ENCODE assay signal across 9 cellular contexts in genomic region chr1:171252482-171252881, GRCh38. TPM values are rescaled to one million over a fixed set of nuclear protein-coding genes. Genes with fewer than 3 reads are reported as not detected.
A peak's percentile ranks its signal among the peaks of the same experiment; 100 is the strongest.
DNase-seq lines count a peak whose midpoint lies in the region; ATAC-seq, FAIRE-seq and TF ChIP-seq lines count a peak whose summit lies in the region.
"Had no signal": no experiment of that assay in that cellular context is flagged by ENCODE, and none has a peak within 500 bp of the region (broad histone marks: within the 10 kb centered on the region; RNA-seq: fewer than 3 reads in every experiment).

No MANE protein-coding gene starts in this region.

- peaks cover 37% of the 10 kb centered on the region for H3K27me3 Mint-ChIP-seq in Calu3 (ENCODE audit: unreplicated experiment)
- H3K27me3 Mint-ChIP-seq in T-helper 17 cell = peaks cover 72% of the 10 kb centered on the region

- peak; percentile 11 for FAIRE-seq in GM19239 (lab: Jason Lieb, UNC)

- no peak overlapping the region for H3K9ac ChIP-seq in mammary epithelial cell (ENCODE audit: insufficient read depth, low read length)

- no peaks in the 10 kb centered on the region for H3K9me3 Mint-ChIP-seq in Calu3 (ENCODE audit: low read depth, unreplicated experiment)

- H3K27ac ChIP-seq in mammary epithelial cell (ENCODE audit: insufficient read depth, low read depth, low read length) = no peak overlapping the region

- no peaks in the 10 kb centered on the region for H3K4me1 Mint-ChIP-seq in Calu3 (ENCODE audit: low read depth, unreplicated experiment)
- H3K4me1 Mint-ChIP-seq in T-helper 17 cell = peaks cover 8% of the 10 kb centered on the region

- intact Hi-C loops in Calu3 (cut with micrococcal nuclease; ENCODE audit: unreplicated experiment) = no loop called here
- intact Hi-C loops in mammary epithelial cell (cut with micrococcal nuclease) = loop anchor here (10.0 kb wide), 1 partner anchor 182 kb away; no protein-coding TSS in a partner anchor

- H3K27me3 ChIP-seq in mammary epithelial cell (ENCODE audit: insufficient read depth, low read length) = no peaks in the 10 kb centered on the region

- dilution Hi-C loops in mammary epithelial cell (cut with HindIII; ENCODE audit: low sequenced_read_pairs) = no loop called here

- H3K4me3 Mint-ChIP-seq in Calu3 (ENCODE audit: low read depth, unreplicated experiment) (peak overlapping the region; percentile 9), T-helper 17 cell (peak overlapping the region; percentile 83)

- no peak overlapping the region for H2AFZ ChIP-seq in mammary epithelial cell (ENCODE audit: low read depth, low read length)

- no peak for TF ChIP-seq CTCF in Calu3 (IDR thresholded peaks at IDR 0.05; ENCODE audit: unreplicated experiment)
- no peak for TF ChIP-seq CTCF in mammary epithelial cell (conservative IDR thresholded peaks at IDR 0.05 in 1 of 2, IDR thresholded peaks at IDR 0.05 in 1 of 2; ENCODE audit: extremely low read depth in 1 of 2, insufficient read depth in 1 of 2, low read depth in 1 of 2, low read length in 2 of 2)

- CTCF ChIA-PET in Calu3 (lab: Charles Lee) = interaction anchor here (0.6 to 1.2 kb wide), 2 partner anchors 62 to 74 kb away, joined by 3 to 5 read pairs; partner anchors contain the start of gene FMO4
- CTCF ChIA-PET in mammary epithelial cell (lab: Charles Lee; ENCODE audit: low non-redundant PET) = no interaction called here

- DNase-seq in Calu3 = no peak
- DNase-seq in GM19239 (ENCODE audit: insufficient read length, low spot score) = no peak
- DNase-seq in T-helper 17 cell = no peak
- no peak for DNase-seq in Kasumi-1 (lab: John Stamatoyannopoulos, UW)
- DNase-seq in hepatic stellate cell (ENCODE audit: low spot score) = no peak
- DNase-seq in mammary epithelial cell = no peak
- DNase-seq in kidney glomerular epithelial cell (lab: John Stamatoyannopoulos, UW) = no peak

- 70% methylated on average over 5 of the region's 5 CpGs for WGBS in mammary epithelial cell (ENCODE audit: low coverage, missing lambda C conversion rate)

- ATAC-seq in HG03060 (IDR thresholded peaks at IDR 0.05; ENCODE audit: low read depth, unreplicated experiment) = peak; percentile 77
- peak; percentile 63 for ATAC-seq in T-helper 17 cell

- BruUV-seq in Calu3 (replicated peaks; lab: Mats Ljungman, UMichigan) = no TSS peak
- no TSS peak for BruUV-seq in mammary epithelial cell (replicated peaks; lab: Mats Ljungman, UMichigan)

- H3K27ac Mint-ChIP-seq in Calu3 (ENCODE audit: unreplicated experiment) (no peak overlapping the region), T-helper 17 cell (peak overlapping the region; percentile 56)

- H3K4me1 ChIP-seq in mammary epithelial cell (ENCODE audit: insufficient read depth, low read length) = peaks cover 26% of the 10 kb centered on the region

- H3K36me3 ChIP-seq in mammary epithelial cell (ENCODE audit: insufficient read depth, low read length) = no peaks in the 10 kb centered on the region

- no peaks in the 10 kb centered on the region for H3K79me2 ChIP-seq in mammary epithelial cell (ENCODE audit: insufficient read depth, low read length)

- H3K36me3 Mint-ChIP-seq in Calu3 (ENCODE audit: insufficient read depth, unreplicated experiment) (peaks cover 7% of the 10 kb centered on the region), T-helper 17 cell (ENCODE audit: low read depth) (peaks cover 2% of the 10 kb centered on the region)

- H3K9me3 ChIP-seq in T-helper 17 cell (ENCODE audit: control insufficient read depth, low read length, poor library complexity, severe bottlenecking) = no peaks in the 10 kb centered on the region
- H3K9me3 ChIP-seq in mammary epithelial cell (replicated peaks; ENCODE audit: insufficient read depth, low read length) = no peaks in the 10 kb centered on the region

- H3K4me2 ChIP-seq in mammary epithelial cell (ENCODE audit: insufficient read depth, low read depth, low read length) = no peak overlapping the region

- H3K4me3 ChIP-seq in mammary epithelial cell (replicated peaks in 1 of 3; ENCODE audit: insufficient read depth in 1 of 3, low read depth in 2 of 3, low read length in 3 of 3) = no peak overlapping the region

- H4K20me1 ChIP-seq in mammary epithelial cell (ENCODE audit: insufficient read depth, low read length) = no peaks in the 10 kb centered on the region

- in situ Hi-C loops in mammary epithelial cell (cut with MboI; ENCODE audit: low sequenced_read_pairs in 2 of 2) = loop anchor here in 1 of 2 donors (10.0 kb wide), 1 partner anchor 52 kb away; no protein-coding TSS in a partner anchor

RNA-seq across cellular contexts. Expression of gene FMO1, which starts 4.2 kb away (rescaled TPM):
- not detected in 2 replicates for total RNA-seq in Calu3 (2022)
- not detected for total RNA-seq in T-helper 17 cell
- total RNA-seq in mammary epithelial cell = under 1 TPM in 1 of 2 donors, not detected in 1; 0.67 TPM
- not detected for polyA plus RNA-seq in mammary epithelial cell
- polyA minus RNA-seq in mammary epithelial cell = not detected
- total RNA-seq: dermis microvascular lymphatic vessel endothelial cell had no signal
